Comparison of ENCODE assay signal across 26 cellular contexts in genomic region chr9:83343366-83343765, GRCh38.
"Had no signal": no experiment of that assay in that cellular context is flagged by ENCODE, and none has a peak within 500 bp of the region (broad histone marks: within the 10 kb centered on the region; RNA-seq: fewer than 3 reads in every experiment).

No MANE protein-coding gene starts in this region.

- H3K4me3 Mint-ChIP-seq: activated CD4-positive, alpha-beta memory T cell treated with anti-CD3 and anti-CD28 coated beads, Interleukin-2, amount 10 ng/mL, durations not matched to agents 7 days and 5 days; activated CD4-positive, alpha-beta T cell treated with anti-CD3 and anti-CD28 coated beads, Interleukin-2, amount 10 ng/mL, durations not matched to agents 7 days and 5 days; activated naive CD4-positive, alpha-beta T cell treated with anti-CD3 and anti-CD28 coated beads, Interleukin-2, amount 10 ng/mL, durations not matched to agents 7 days and 5 days; activated naive CD8-positive, alpha-beta T cell treated with anti-CD3 and anti-CD28 coated beads, Interleukin-2, amount 10 ng/mL, durations not matched to agents 7 days and 5 days; activated T-cell treated with anti-CD3 and anti-CD28 coated beads, Interleukin-2, amount 50 U/mL, for 24 hours; activated T-cell treated with anti-CD3 and anti-CD28 coated beads, Interleukin-2, amount 50 U/mL, for 72 hours; central memory CD8-positive, alpha-beta T cell; effector memory CD8-positive, alpha-beta T cell had no signal

- H3K27ac ChIP-seq: ascending aorta, brain microvascular endothelial cell, coronary artery, epithelial cell of prostate, esophagus squamous epithelium, gastroesophageal sphincter had no signal

- H3K36me3 Mint-ChIP-seq: activated naive CD4-positive, alpha-beta T cell treated with anti-CD3 and anti-CD28 coated beads, Interleukin-2, amount 10 ng/mL, durations not matched to agents 7 days and 5 days; activated naive CD4-positive, alpha-beta T cell treated with anti-CD3 and anti-CD28 coated beads, Interleukin-2, amount 50 U/mL, for 72 hours; activated naive CD8-positive, alpha-beta T cell treated with anti-CD3 and anti-CD28 coated beads, Interleukin-2, amount 10 ng/mL, durations not matched to agents 7 days and 5 days had no signal

- H3K36me3 ChIP-seq: ascending aorta, brain microvascular endothelial cell, esophagus squamous epithelium, gastroesophageal sphincter had no signal

- H3K9me3 Mint-ChIP-seq: activated CD4-positive, alpha-beta memory T cell treated with anti-CD3 and anti-CD28 coated beads, Interleukin-2, amount 10 ng/mL, durations not matched to agents 7 days and 5 days; activated CD4-positive, alpha-beta T cell treated with anti-CD3 and anti-CD28 coated beads, Interleukin-2, amount 10 ng/mL, durations not matched to agents 7 days and 5 days; activated naive CD4-positive, alpha-beta T cell treated with anti-CD3 and anti-CD28 coated beads, Interleukin-2, amount 10 ng/mL, durations not matched to agents 7 days and 5 days; activated naive CD4-positive, alpha-beta T cell treated with anti-CD3 and anti-CD28 coated beads, Interleukin-2, amount 50 U/mL, for 72 hours; activated naive CD8-positive, alpha-beta T cell treated with anti-CD3 and anti-CD28 coated beads, Interleukin-2, amount 10 ng/mL, durations not matched to agents 7 days and 5 days; activated T-cell treated with anti-CD3 and anti-CD28 coated beads, Interleukin-2, amount 50 U/mL, for 24 hours; activated T-cell treated with anti-CD3 and anti-CD28 coated beads, Interleukin-2, amount 50 U/mL, for 72 hours; central memory CD8-positive, alpha-beta T cell; effector memory CD8-positive, alpha-beta T cell had no signal

- ATAC-seq: activated naive CD4-positive, alpha-beta T cell treated with anti-CD3 and anti-CD28 coated beads, Interleukin-2, amount 50 U/mL, for 72 hours; activated T-cell treated with anti-CD3 and anti-CD28 coated beads, Interleukin-2, amount 50 U/mL, for 72 hours; effector memory CD8-positive, alpha-beta T cell; gastroesophageal sphincter had no signal

- H3K9me3 ChIP-seq: ascending aorta, esophagus squamous epithelium, gastroesophageal sphincter had no signal

- H3K4me1 Mint-ChIP-seq: activated CD4-positive, alpha-beta memory T cell treated with anti-CD3 and anti-CD28 coated beads, Interleukin-2, amount 10 ng/mL, durations not matched to agents 7 days and 5 days; activated CD4-positive, alpha-beta T cell treated with anti-CD3 and anti-CD28 coated beads, Interleukin-2, amount 10 ng/mL, durations not matched to agents 7 days and 5 days; activated naive CD4-positive, alpha-beta T cell treated with anti-CD3 and anti-CD28 coated beads, Interleukin-2, amount 10 ng/mL, durations not matched to agents 7 days and 5 days; activated naive CD8-positive, alpha-beta T cell treated with anti-CD3 and anti-CD28 coated beads, Interleukin-2, amount 10 ng/mL, durations not matched to agents 7 days and 5 days; central memory CD8-positive, alpha-beta T cell had no signal

- H3K4me3 ChIP-seq: ascending aorta, coronary artery, esophagus squamous epithelium, gastroesophageal sphincter had no signal

- H3K4me1 ChIP-seq: esophagus squamous epithelium had no signal

- H3K27ac Mint-ChIP-seq: activated CD4-positive, alpha-beta memory T cell treated with anti-CD3 and anti-CD28 coated beads, Interleukin-2, amount 10 ng/mL, durations not matched to agents 7 days and 5 days; activated CD4-positive, alpha-beta T cell treated with anti-CD3 and anti-CD28 coated beads, Interleukin-2, amount 10 ng/mL, durations not matched to agents 7 days and 5 days; activated naive CD4-positive, alpha-beta T cell treated with anti-CD3 and anti-CD28 coated beads, Interleukin-2, amount 10 ng/mL, durations not matched to agents 7 days and 5 days; activated naive CD4-positive, alpha-beta T cell treated with anti-CD3 and anti-CD28 coated beads, Interleukin-2, amount 50 U/mL, for 72 hours; activated naive CD8-positive, alpha-beta T cell treated with anti-CD3 and anti-CD28 coated beads, Interleukin-2, amount 10 ng/mL, durations not matched to agents 7 days and 5 days; activated T-cell treated with anti-CD3 and anti-CD28 coated beads, Interleukin-2, amount 50 U/mL, for 24 hours; activated T-cell treated with anti-CD3 and anti-CD28 coated beads, Interleukin-2, amount 50 U/mL, for 72 hours; effector memory CD8-positive, alpha-beta T cell had no signal

- H3K27me3 Mint-ChIP-seq: activated CD4-positive, alpha-beta memory T cell treated with anti-CD3 and anti-CD28 coated beads, Interleukin-2, amount 10 ng/mL, durations not matched to agents 7 days and 5 days; activated CD4-positive, alpha-beta T cell treated with anti-CD3 and anti-CD28 coated beads, Interleukin-2, amount 10 ng/mL, durations not matched to agents 7 days and 5 days; activated naive CD4-positive, alpha-beta T cell treated with anti-CD3 and anti-CD28 coated beads, Interleukin-2, amount 10 ng/mL, durations not matched to agents 7 days and 5 days; activated naive CD8-positive, alpha-beta T cell treated with anti-CD3 and anti-CD28 coated beads, Interleukin-2, amount 10 ng/mL, durations not matched to agents 7 days and 5 days; activated T-cell treated with anti-CD3 and anti-CD28 coated beads, Interleukin-2, amount 50 U/mL, for 24 hours; central memory CD8-positive, alpha-beta T cell; effector memory CD8-positive, alpha-beta T cell had no signal

- DNase-seq: activated CD4-positive, alpha-beta memory T cell treated with anti-CD3 and anti-CD28 coated beads, Interleukin-2, amount 10 ng/mL, durations not matched to agents 7 days and 5 days; activated CD4-positive, alpha-beta T cell treated with anti-CD3 and anti-CD28 coated beads for 1 hour; activated CD4-positive, alpha-beta T cell treated with anti-CD3 and anti-CD28 coated beads for 4 hours; activated CD4-positive, alpha-beta T cell treated with anti-CD3 and anti-CD28 coated beads, Interleukin-2, amount 10 ng/mL, durations not matched to agents 7 days and 5 days; activated CD4-positive, alpha-beta T cell treated with anti-CD3 and anti-CD28 coated beads, Interleukin-2, amount 50 U/mL, for 4 hours; activated CD8-positive, alpha-beta memory T cell treated with anti-CD3 and anti-CD28 coated beads, Interleukin-2, amount 50 U/mL, for 48 hours; activated gamma-delta T cell; activated naive CD4-positive, alpha-beta T cell; activated naive CD4-positive, alpha-beta T cell treated with anti-CD3 and anti-CD28 coated beads, Interleukin-2, amount 10 ng/mL, durations not matched to agents 7 days and 5 days; activated naive CD8-positive, alpha-beta T cell treated with anti-CD3 and anti-CD28 coated beads, Interleukin-2, amount 10 ng/mL, durations not matched to agents 7 days and 5 days; activated T-cell treated with anti-CD3 and anti-CD28 coated beads for 4 hours; activated T-cell treated with anti-CD3 and anti-CD28 coated beads, Interleukin-2, amount 50 U/mL, for 24 hours; activated T-cell treated with anti-CD3 and anti-CD28 coated beads, Interleukin-2, amount 50 U/mL, for 72 hours; brain microvascular endothelial cell; dermis blood vessel endothelial cell; effector CD4-positive, alpha-beta T cell; effector memory CD8-positive, alpha-beta T cell; esophagus squamous epithelium; foreskin melanocyte; T-helper 2 cell had no signal

- H3K27me3 ChIP-seq: ascending aorta, brain microvascular endothelial cell, esophagus squamous epithelium, gastroesophageal sphincter had no signal
